Comparison of ENCODE assay signal across 25 cellular contexts in genomic region chr15:100728371-100729201, GRCh38.
DNase-seq lines count a peak whose midpoint lies in the region; ATAC-seq and TF ChIP-seq lines count a peak whose summit lies in the region.
"Had no signal": no experiment of that assay in that cellular context is flagged by ENCODE, and none has a peak within 500 bp of the region (broad histone marks: within the 10 kb centered on the region; RNA-seq: fewer than 3 reads in every experiment).

No MANE protein-coding gene starts in this region.

- no peak overlapping the region for H3K27ac Mint-ChIP-seq in osteocyte (ENCODE audit: unreplicated experiment)
- no peak overlapping the region for H3K27ac Mint-ChIP-seq in activated CD4-positive, alpha-beta T cell treated with anti-CD3 and anti-CD28 coated beads for 36 hours

- no peak overlapping the region for H3K18ac ChIP-seq in IMR-90 (ENCODE audit: low read depth, low read length)

- intact Hi-C loops in IMR-90 (cut with micrococcal nuclease): no loop called here
- intact Hi-C loops in activated CD4-positive, alpha-beta T cell treated with anti-CD3 and anti-CD28 coated beads for 36 hours (cut with DNase I, micrococcal nuclease): no loop called here

- peak overlapping the region; percentile 34 for H2AK9ac ChIP-seq in IMR-90 (replicated peaks; ENCODE audit: low read depth, low read length, poor library complexity)

- dilution Hi-C loops in IMR-90 (cut with HindIII; ENCODE audit: low sequenced_read_pairs, unreplicated experiment): no loop called here

- H3K79me1 ChIP-seq in IMR-90 (ENCODE audit: low read depth in 1 of 2, low read length in 2 of 2): peaks cover 0 to 6% of the 10 kb centered on the region in 2 experiments; a peak in 1 of 4 replicates

- H3K27ac ChIP-seq in IMR-90 (ENCODE audit: insufficient read depth, low read length) (no peak overlapping the region), coronary artery (no peak overlapping the region)
- H3K27ac ChIP-seq: brain microvascular endothelial cell, colonic mucosa, KMS-11, left ventricle myocardium inferior, tibial nerve had no signal

- peaks cover 34% of the 10 kb centered on the region for H3K4me1 Mint-ChIP-seq in osteocyte (ENCODE audit: unreplicated experiment)
- no peaks in the 10 kb centered on the region for H3K4me1 Mint-ChIP-seq in activated CD4-positive, alpha-beta T cell treated with anti-CD3 and anti-CD28 coated beads for 36 hours

- no peaks in the 10 kb centered on the region for H3K36me3 ChIP-seq in IMR-90 (ENCODE audit: control insufficient read depth, insufficient read depth, low read length)
- H3K36me3 ChIP-seq: brain microvascular endothelial cell, colonic mucosa, left ventricle myocardium inferior, tibial nerve had no signal

- 93% methylated on average over 3 of the region's 17 CpGs; no CpG with 5 or more reads in 1 of the 2 experiments for WGBS in IMR-90 (ENCODE audit: extremely low coverage in 2 of 2, insufficient read length in 1 of 2), 2 experiments

- ATAC-seq in IMR-90 (ENCODE audit: low read depth): no peak
- no peak for ATAC-seq in activated CD4-positive, alpha-beta T cell treated with anti-CD3 and anti-CD28 coated beads for 36 hours
- ATAC-seq: stimulated activated naive CD8-positive, alpha-beta T cell treated with anti-CD3 and anti-CD28 coated beads, Interleukin-15, Interleukin-2, amounts not matched to agents 100 U/mL and 50 U/mL, for 24 hours had no signal

- no TSS peak for BruUV-seq in IMR-90 (replicated peaks; lab: Mats Ljungman, UMichigan)

- H4K5ac ChIP-seq in IMR-90 (ENCODE audit: low read depth, low read length): no peak overlapping the region

- no peak overlapping the region for H3K9ac ChIP-seq in IMR-90 (ENCODE audit: low read depth, low read length)
- H3K9ac ChIP-seq: KMS-11 had no signal

- no peak overlapping the region for H3K14ac ChIP-seq in IMR-90 (replicated peaks; ENCODE audit: low read depth, low read length)

- H4K8ac ChIP-seq in IMR-90 (ENCODE audit: low read depth in 2 of 2, low read length in 2 of 2): no peak overlapping the region

- H3K4me1 ChIP-seq in IMR-90 (ENCODE audit: control insufficient read depth, insufficient read depth, low read length): peaks cover 30% of the 10 kb centered on the region
- H3K4me1 ChIP-seq: colonic mucosa had no signal

- no peak for TF ChIP-seq POLR2A in IMR-90 (IDR thresholded peaks at IDR 0.05; ENCODE audit: low read depth, low read length)

- H3K23ac ChIP-seq in IMR-90 (ENCODE audit: low read depth, low read length): no peak overlapping the region

- H3K27me3 ChIP-seq in IMR-90 (ENCODE audit: control insufficient read depth, insufficient read depth, low read length): no peaks in the 10 kb centered on the region
- H3K27me3 ChIP-seq: brain microvascular endothelial cell, colonic mucosa, tibial nerve had no signal

- peak overlapping the region; percentile 37 for H2BK120ac ChIP-seq in IMR-90 (ENCODE audit: low read depth, low read length)

- peak overlapping the region; percentile 55 for H2AK5ac ChIP-seq in IMR-90 (ENCODE audit: low read depth, low read length)

- no peaks in the 10 kb centered on the region for H3K9me3 Mint-ChIP-seq in osteocyte (ENCODE audit: unreplicated experiment)
- no peaks in the 10 kb centered on the region for H3K9me3 Mint-ChIP-seq in activated CD4-positive, alpha-beta T cell treated with anti-CD3 and anti-CD28 coated beads for 36 hours (ENCODE audit: low read depth)
- H3K9me3 Mint-ChIP-seq: neural crest cell had no signal

- no peak overlapping the region for H2AFZ ChIP-seq in IMR-90 (replicated peaks; ENCODE audit: low read length, poor library complexity)

- H2BK20ac ChIP-seq in IMR-90 (ENCODE audit: low read depth, low read length): no peak overlapping the region

- H3K56ac ChIP-seq in IMR-90 (ENCODE audit: extremely low read depth, insufficient read depth, low read length): no peak overlapping the region

- no peak overlapping the region for H3K4me3 Mint-ChIP-seq in osteocyte (ENCODE audit: unreplicated experiment)
- no peak overlapping the region for H3K4me3 Mint-ChIP-seq in activated CD4-positive, alpha-beta T cell treated with anti-CD3 and anti-CD28 coated beads for 36 hours
- H3K4me3 Mint-ChIP-seq: neural crest cell had no signal

- H3K36me3 Mint-ChIP-seq in osteocyte (ENCODE audit: unreplicated experiment): no peaks in the 10 kb centered on the region
- no peaks in the 10 kb centered on the region for H3K36me3 Mint-ChIP-seq in activated CD4-positive, alpha-beta T cell treated with anti-CD3 and anti-CD28 coated beads for 36 hours (ENCODE audit: low read depth)

- H2BK5ac ChIP-seq in IMR-90 (ENCODE audit: low read depth, low read length, poor library complexity, severe bottlenecking): peak overlapping the region; percentile 17

- POLR2A ChIA-PET in IMR-90 (lab: Charles Lee; ENCODE audit: unreplicated experiment): no interaction called here
- POLR2A ChIA-PET in activated CD4-positive, alpha-beta T cell treated with anti-CD3 and anti-CD28 coated beads for 36 hours (lab: Charles Lee): no interaction called here

- CTCF ChIA-PET in IMR-90 (lab: Yijun Ruan, JAX): no interaction called here
- CTCF ChIA-PET in activated CD4-positive, alpha-beta T cell treated with anti-CD3 and anti-CD28 coated beads for 36 hours (lab: Charles Lee): interaction anchor here (0.6 kb wide), 1 partner anchor 139 kb away, joined by 3 read pairs; no protein-coding TSS in a partner anchor

- H2BK15ac ChIP-seq in IMR-90 (ENCODE audit: low read depth, low read length): 0 out of 3 replicates have a peak overlapping the region, but pooled peaks have one; percentile 15

- TF ChIP-seq RAD21 in IMR-90 (IDR thresholded peaks at IDR 0.05; ENCODE audit: low read length): no peak

- H3K9me1 ChIP-seq in IMR-90 (ENCODE audit: insufficient read depth, low read length): peaks cover 28% of the 10 kb centered on the region

- H3K4ac ChIP-seq in IMR-90 (ENCODE audit: low read depth, low read length): peak overlapping the region; percentile 12; the same call in 1 of the 2 replicates

- H3K4me2 ChIP-seq in IMR-90 (ENCODE audit: low read depth, low read length): no peak overlapping the region
- H3K4me2 ChIP-seq: KMS-11 had no signal

- no peak overlapping the region for H4K91ac ChIP-seq in IMR-90 (ENCODE audit: insufficient read depth, low read depth, low read length)

- in situ Hi-C loops in IMR-90 (cut with MboI; ENCODE audit: low sequenced_read_pairs): no loop called here

- H4K20me1 ChIP-seq in IMR-90 (ENCODE audit: insufficient read depth, low read length): no peaks in the 10 kb centered on the region

- no peaks in the 10 kb centered on the region for H3K27me3 Mint-ChIP-seq in osteocyte (ENCODE audit: unreplicated experiment)
- H3K27me3 Mint-ChIP-seq in activated CD4-positive, alpha-beta T cell treated with anti-CD3 and anti-CD28 coated beads for 36 hours: peaks cover 4% of the 10 kb centered on the region

- DNase-seq in NCI-H2171 treated with DMSO at 0.1 percent for 48 hours (lab: John Stamatoyannopoulos, UW): peak; percentile 45
- no peak for DNase-seq in NCI-H2171 (lab: John Stamatoyannopoulos, UW)
- no peak for DNase-seq in IMR-90
- peak; percentile 64 for DNase-seq in coronary artery (ENCODE audit: low spot score)
- peak; percentile 76 for DNase-seq in osteocyte (ENCODE audit: extremely low spot score, unreplicated experiment)
- no peak for DNase-seq in activated CD4-positive, alpha-beta T cell treated with anti-CD3 and anti-CD28 coated beads for 36 hours
- no peak for DNase-seq in NCI-H1092 (lab: John Stamatoyannopoulos, UW)
- no peak for DNase-seq in LoVo (ENCODE audit: low spot score)
- DNase-seq: 8988T; activated CD4-positive, alpha-beta T cell treated with anti-CD3 and anti-CD28 coated beads for 48 hours; activated CD8-positive, alpha-beta memory T cell treated with anti-CD3 and anti-CD28 coated beads, Interleukin-2, amount 50 U/mL, for 48 hours; brain microvascular endothelial cell; colonic mucosa; left ventricle myocardium inferior; NCI-H1092 treated with DMSO at 0.1 percent for 48 hours; NCI-H2081; NCI-H526; OCI-M1; SHP77 treated with DMSO at 0.1 percent for 48 hours; stimulated activated CD4-positive, alpha-beta T cell treated with anti-CD3 and anti-CD28 coated beads, Interleukin-2, amount 100 ng/mL, for 24 hours; stimulated activated naive CD8-positive, alpha-beta T cell treated with anti-CD3 and anti-CD28 coated beads, Interleukin-15, Interleukin-2, amounts not matched to agents 100 U/mL and 50 U/mL, for 24 hours had no signal

- H3K9me3 ChIP-seq in IMR-90 (ENCODE audit: control insufficient read depth, insufficient read depth, low read length): no peaks in the 10 kb centered on the region
- H3K9me3 ChIP-seq: colonic mucosa, left ventricle myocardium inferior, tibial nerve had no signal

- TF ChIP-seq CTCF in IMR-90 (conservative IDR thresholded peaks at IDR 0.05; ENCODE audit: low read depth, low read length) (no peak), coronary artery (IDR thresholded peaks at IDR 0.05) (no peak), osteocyte (IDR thresholded peaks at IDR 0.05) (no peak)

- H3K4me3 ChIP-seq in IMR-90 (ENCODE audit: insufficient read depth, low read depth, low read length) (no peak overlapping the region), coronary artery (no peak overlapping the region)
- H3K4me3 ChIP-seq: colonic mucosa, left ventricle myocardium inferior, skin epidermis, tibial nerve had no signal

TF ChIP-seq in IMR-90, 13 proteins besides CTCF, POLR2A, EP300 and RAD21 (continues in another document):
- TF ChIP-seq FOS (IDR thresholded peaks at IDR 0.05; ENCODE audit: low read depth, low read length): no peak
- TF ChIP-seq MAZ (IDR thresholded peaks at IDR 0.05; ENCODE audit: borderline replicate concordance, low read depth, low read length): no peak
- TF ChIP-seq USF2 (IDR thresholded peaks at IDR 0.05; ENCODE audit: low read depth, low read length): no peak
- no peak for TF ChIP-seq CEBPB (IDR thresholded peaks at IDR 0.05; ENCODE audit: low read depth, low read length)
- no peak for TF ChIP-seq RCOR1 (IDR thresholded peaks at IDR 0.05; ENCODE audit: insufficient replicate concordance, low read length)
- no peak for TF ChIP-seq MAFK (IDR thresholded peaks at IDR 0.05; ENCODE audit: low read depth, low read length)
- TF ChIP-seq BHLHE40 (IDR thresholded peaks at IDR 0.05; ENCODE audit: low read depth, low read length): no peak
- TF ChIP-seq SMC3 (IDR thresholded peaks at IDR 0.05; ENCODE audit: low read depth, low read length): no peak
- TF ChIP-seq MXI1 (IDR thresholded peaks at IDR 0.05; ENCODE audit: borderline replicate concordance, low read depth, low read length): no peak

Comparison
In these comparisons a context has a peak if more than half of its experiments do, and no peak if none do; other contexts are left out.
1. DNase-seq: peak in NCI-H2171 treated with DMSO at 0.1 percent for 48 hours (single experiment), coronary artery (single experiment) and osteocyte (single experiment); none in NCI-H2171 (single experiment), IMR-90 (single experiment), activated CD4-positive, alpha-beta T cell treated with anti-CD3 and anti-CD28 coated beads for 36 hours (single experiment), NCI-H1092 (single experiment) and LoVo (single experiment).